15 cellular contexts compared by ENCODE assay signal in the genomic region with DNA sequence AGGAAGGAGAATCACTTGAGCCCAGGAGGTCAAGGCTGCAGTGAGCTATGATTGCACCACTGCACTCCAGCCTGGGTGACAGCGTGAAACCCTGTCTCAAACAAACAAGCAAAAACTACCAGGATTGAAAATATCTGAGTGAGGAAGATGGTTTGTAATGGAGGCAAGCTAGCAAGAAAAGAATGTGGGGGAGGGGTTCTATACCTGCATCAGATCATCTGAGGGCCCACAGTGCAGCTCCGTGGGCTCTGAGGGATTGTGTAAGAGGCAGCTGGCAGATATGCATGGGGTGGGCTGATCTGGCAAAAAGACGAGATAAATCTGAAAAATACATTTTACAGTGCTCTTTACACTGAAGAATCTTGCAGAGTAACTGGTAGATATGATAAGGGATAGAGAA. TPM values are rescaled to one million over a fixed set of nuclear protein-coding genes. Genes with fewer than 3 reads are reported as not detected.
A peak's percentile ranks its signal among the peaks of the same experiment; 100 is the strongest.
DNase-seq lines count a peak whose midpoint lies in the region; ATAC-seq lines count a peak whose summit lies in the region.
"Had no signal": no experiment of that assay in that cellular context is flagged by ENCODE, and none has a peak within 500 bp of the region (broad histone marks: within the 10 kb centered on the region; RNA-seq: fewer than 3 reads in every experiment).

No MANE protein-coding gene starts in this region.

- no peaks in the 10 kb centered on the region for H3K9me2 ChIP-seq in Karpas-422 (replicated peaks; ENCODE audit: insufficient read depth, low read length)

- H3K4me3 ChIP-seq in Karpas-422 (ENCODE audit: low read length) = peak overlapping the region; percentile 64
- H3K4me3 ChIP-seq: A549, testis had no signal

- peaks cover 82% of the 10 kb centered on the region for H3K4me1 ChIP-seq in Karpas-422 (ENCODE audit: low read length)

- no peak for DNase-seq in activated CD4-positive, alpha-beta T cell treated with anti-CD3 and anti-CD28 coated beads, Interleukin-2, amount 10 ng/mL, durations not matched to agents 7 days and 5 days
- no peak for DNase-seq in activated CD4-positive, alpha-beta T cell treated with anti-CD3 and anti-CD28 coated beads, Interleukin-2, amount 50 U/mL, for 48 hours
- DNase-seq in Karpas-422 (peak; percentile 79), NCI-H187 treated with DMSO at 0.1 percent for 48 hours (lab: John Stamatoyannopoulos, UW) (no peak)
- no peak for DNase-seq in activated T-helper 2 cell treated with anti-CD3 and anti-CD28 coated beads, Interferon-gamma antibody, Interleukin-2, Interleukin-4, amounts not matched to agents 10 μg/mL and 5 μg/mL and 100 μg/mL, durations not matched to agents 14 hours and 24 hours and 36 hours (ENCODE audit: low spot score)
- DNase-seq in natural killer cell treated with Interleukin-12 subunit alpha and Interleukin-12 subunit beta and Interleukin-15 and Interleukin-18, amount 100 ng/mL, for 72 hours (ENCODE audit: low spot score) = no peak
- DNase-seq: Calu3, foreskin keratinocyte, MV-4-11, NCI-H748 treated with DMSO at 0.1 percent for 48 hours, T-helper 9 cell, testis had no signal

- peaks cover 92% of the 10 kb centered on the region for H3K4me1 Mint-ChIP-seq in activated CD4-positive, alpha-beta T cell treated with anti-CD3 and anti-CD28 coated beads, Interleukin-2, amount 10 ng/mL, durations not matched to agents 7 days and 5 days
- H3K4me1 Mint-ChIP-seq in activated T-helper 2 cell treated with anti-CD3 and anti-CD28 coated beads, Interferon-gamma antibody, Interleukin-2, Interleukin-4, amounts not matched to agents 10 μg/mL and 5 μg/mL and 100 μg/mL, durations not matched to agents 14 hours and 24 hours and 36 hours (ENCODE audit: low read depth) = peaks cover 76% of the 10 kb centered on the region
- peaks cover 75 to 76% of the 10 kb centered on the region in 2 donors for H3K4me1 Mint-ChIP-seq in natural killer cell treated with Interleukin-12 subunit alpha and Interleukin-12 subunit beta and Interleukin-15 and Interleukin-18, amount 100 ng/mL, for 72 hours (ENCODE audit: low read depth in 2 of 2)

- H3K79me2 ChIP-seq in Karpas-422 (ENCODE audit: low read length) = no peaks in the 10 kb centered on the region

- no peaks in the 10 kb centered on the region for H3K27me3 ChIP-seq in Karpas-422 (ENCODE audit: low read length)
- H3K27me3 ChIP-seq: foreskin keratinocyte, testis had no signal

- CTCF ChIA-PET in activated CD4-positive, alpha-beta T cell treated with anti-CD3 and anti-CD28 coated beads, Interleukin-2, amount 10 ng/mL, durations not matched to agents 7 days and 5 days (lab: Charles Lee) = interaction anchor here (1.3 to 4.6 kb wide), 7 partner anchors 12 to 117 kb away, joined by 3 to 20 read pairs (median 5); no protein-coding TSS in a partner anchor

- H3K9me3 ChIP-seq in Karpas-422 (ENCODE audit: low read length) = no peaks in the 10 kb centered on the region
- H3K9me3 ChIP-seq: testis had no signal

- intact Hi-C loops in activated T-helper 2 cell treated with anti-CD3 and anti-CD28 coated beads, Interferon-gamma antibody, Interleukin-2, Interleukin-4, amounts not matched to agents 10 μg/mL and 5 μg/mL and 100 μg/mL, durations not matched to agents 14 hours and 24 hours and 36 hours (cut with micrococcal nuclease) = loop anchor here (5.0 kb wide), 2 partner anchors 329 to 609 kb away; a partner anchor contains a TSS

- peak overlapping the region; percentile 100 for H3K27ac ChIP-seq in Karpas-422 (ENCODE audit: low read length)
- H3K27ac ChIP-seq: foreskin keratinocyte, testis had no signal

- peaks cover 22% of the 10 kb centered on the region for H3K36me3 Mint-ChIP-seq in activated CD4-positive, alpha-beta T cell treated with anti-CD3 and anti-CD28 coated beads, Interleukin-2, amount 10 ng/mL, durations not matched to agents 7 days and 5 days (ENCODE audit: low read depth)
- peaks cover 12% of the 10 kb centered on the region for H3K36me3 Mint-ChIP-seq in activated T-helper 2 cell treated with anti-CD3 and anti-CD28 coated beads, Interferon-gamma antibody, Interleukin-2, Interleukin-4, amounts not matched to agents 10 μg/mL and 5 μg/mL and 100 μg/mL, durations not matched to agents 14 hours and 24 hours and 36 hours (ENCODE audit: low read depth)
- H3K36me3 Mint-ChIP-seq in natural killer cell treated with Interleukin-12 subunit alpha and Interleukin-12 subunit beta and Interleukin-15 and Interleukin-18, amount 100 ng/mL, for 72 hours = peaks cover 15% of the 10 kb centered on the region

- peak overlapping the region; percentile 84 for H3K9ac ChIP-seq in Karpas-422 (ENCODE audit: low read length)

- no peaks in the 10 kb centered on the region for H3K27me3 Mint-ChIP-seq in activated CD4-positive, alpha-beta T cell treated with anti-CD3 and anti-CD28 coated beads, Interleukin-2, amount 10 ng/mL, durations not matched to agents 7 days and 5 days
- H3K27me3 Mint-ChIP-seq in activated T-helper 2 cell treated with anti-CD3 and anti-CD28 coated beads, Interferon-gamma antibody, Interleukin-2, Interleukin-4, amounts not matched to agents 10 μg/mL and 5 μg/mL and 100 μg/mL, durations not matched to agents 14 hours and 24 hours and 36 hours (ENCODE audit: low read depth) = no peaks in the 10 kb centered on the region
- H3K27me3 Mint-ChIP-seq in natural killer cell treated with Interleukin-12 subunit alpha and Interleukin-12 subunit beta and Interleukin-15 and Interleukin-18, amount 100 ng/mL, for 72 hours = no peaks in the 10 kb centered on the region

- no peak for ATAC-seq in natural killer cell treated with Interleukin-12 subunit alpha and Interleukin-12 subunit beta and Interleukin-15 and Interleukin-18, amount 100 ng/mL, for 72 hours
- ATAC-seq in HG03097 (IDR thresholded peaks at IDR 0.05; ENCODE audit: low FRiP score, unreplicated experiment) = no peak
- ATAC-seq in activated CD4-positive, CD25-positive, alpha-beta regulatory T cell treated with anti-CD3 and anti-CD28 coated beads, Interleukin-2, amount 50 U/mL, for 24 hours = no peak
- ATAC-seq: A549, foreskin keratinocyte had no signal

- H3K4me2 ChIP-seq in Karpas-422 (ENCODE audit: low read depth, low read length, poor library complexity, severe bottlenecking) = peak overlapping the region; percentile 86
- H3K4me2 ChIP-seq: A549 had no signal

- H4K20me1 ChIP-seq in Karpas-422 (ENCODE audit: insufficient read depth, low read depth, low read length) = no peaks in the 10 kb centered on the region

- H3K27ac Mint-ChIP-seq in activated CD4-positive, alpha-beta T cell treated with anti-CD3 and anti-CD28 coated beads, Interleukin-2, amount 10 ng/mL, durations not matched to agents 7 days and 5 days = peak overlapping the region; percentile 99
- peak overlapping the region; percentile 24 for H3K27ac Mint-ChIP-seq in activated T-helper 2 cell treated with anti-CD3 and anti-CD28 coated beads, Interferon-gamma antibody, Interleukin-2, Interleukin-4, amounts not matched to agents 10 μg/mL and 5 μg/mL and 100 μg/mL, durations not matched to agents 14 hours and 24 hours and 36 hours
- H3K27ac Mint-ChIP-seq in natural killer cell treated with Interleukin-12 subunit alpha and Interleukin-12 subunit beta and Interleukin-15 and Interleukin-18, amount 100 ng/mL, for 72 hours = peak overlapping the region; percentile 86 to 97

- peaks cover 10% of the 10 kb centered on the region for H3K9me3 Mint-ChIP-seq in activated CD4-positive, alpha-beta T cell treated with anti-CD3 and anti-CD28 coated beads, Interleukin-2, amount 10 ng/mL, durations not matched to agents 7 days and 5 days
- peaks cover 12% of the 10 kb centered on the region for H3K9me3 Mint-ChIP-seq in activated T-helper 2 cell treated with anti-CD3 and anti-CD28 coated beads, Interferon-gamma antibody, Interleukin-2, Interleukin-4, amounts not matched to agents 10 μg/mL and 5 μg/mL and 100 μg/mL, durations not matched to agents 14 hours and 24 hours and 36 hours
- peaks cover 4% of the 10 kb centered on the region for H3K9me3 Mint-ChIP-seq in natural killer cell treated with Interleukin-12 subunit alpha and Interleukin-12 subunit beta and Interleukin-15 and Interleukin-18, amount 100 ng/mL, for 72 hours

- H3K4me3 Mint-ChIP-seq in activated CD4-positive, alpha-beta T cell treated with anti-CD3 and anti-CD28 coated beads, Interleukin-2, amount 10 ng/mL, durations not matched to agents 7 days and 5 days = peak overlapping the region; percentile 33
- peak overlapping the region; percentile 13 for H3K4me3 Mint-ChIP-seq in activated T-helper 2 cell treated with anti-CD3 and anti-CD28 coated beads, Interferon-gamma antibody, Interleukin-2, Interleukin-4, amounts not matched to agents 10 μg/mL and 5 μg/mL and 100 μg/mL, durations not matched to agents 14 hours and 24 hours and 36 hours (ENCODE audit: low read depth)
- H3K4me3 Mint-ChIP-seq in natural killer cell treated with Interleukin-12 subunit alpha and Interleukin-12 subunit beta and Interleukin-15 and Interleukin-18, amount 100 ng/mL, for 72 hours = peak overlapping the region; percentile 83

- H3K36me3 ChIP-seq in Karpas-422 (ENCODE audit: insufficient read depth, low read length) = no peaks in the 10 kb centered on the region

- H2AFZ ChIP-seq in Karpas-422 (ENCODE audit: low read length) = no peak overlapping the region

- POLR2A ChIA-PET in activated CD4-positive, alpha-beta T cell treated with anti-CD3 and anti-CD28 coated beads, Interleukin-2, amount 10 ng/mL, durations not matched to agents 7 days and 5 days (lab: Charles Lee) = no interaction called here

RNA-seq across cellular contexts. Expression of a gene that starts 28.9 kb away (rescaled TPM):
- not detected for total RNA-seq in activated CD4-positive, alpha-beta T cell treated with anti-CD3 and anti-CD28 coated beads, Interleukin-2, amount 10 ng/mL, durations not matched to agents 7 days and 5 days
- total RNA-seq in Karpas-422 (2014; rRNA removed; shearing (Covaris generic); ENCODE audit: low replicate concordance) = 0.15 and 0.25 TPM in 2 replicates
- not detected in 2 replicates for total RNA-seq in activated T-helper 2 cell treated with anti-CD3 and anti-CD28 coated beads, Interferon-gamma antibody, Interleukin-2, Interleukin-4, amounts not matched to agents 10 μg/mL and 5 μg/mL and 100 μg/mL, durations not matched to agents 14 hours and 24 hours and 36 hours
- not detected for total RNA-seq in natural killer cell treated with Interleukin-12 subunit alpha and Interleukin-12 subunit beta and Interleukin-15 and Interleukin-18, amount 100 ng/mL, for 72 hours
- total RNA-seq: Calu3, foreskin keratinocyte had no signal

Comparison
In these comparisons a context has a peak if more than half of its experiments do, and no peak if none do; other contexts are left out.
1. H3K27ac Mint-ChIP-seq: peak in every context shown above with its lines; median percentile 99 in activated CD4-positive, alpha-beta T cell treated with anti-CD3 and anti-CD28 coated beads, Interleukin-2, amount 10 ng/mL, durations not matched to agents 7 days and 5 days; 92 in natural killer cell treated with Interleukin-12 subunit alpha and Interleukin-12 subunit beta and Interleukin-15 and Interleukin-18, amount 100 ng/mL, for 72 hours; 24 in activated T-helper 2 cell treated with anti-CD3 and anti-CD28 coated beads, Interferon-gamma antibody, Interleukin-2, Interleukin-4, amounts not matched to agents 10 μg/mL and 5 μg/mL and 100 μg/mL, durations not matched to agents 14 hours and 24 hours and 36 hours.
2. H3K4me3 Mint-ChIP-seq: peak in every context shown above with its lines; median percentile 83 in natural killer cell treated with Interleukin-12 subunit alpha and Interleukin-12 subunit beta and Interleukin-15 and Interleukin-18, amount 100 ng/mL, for 72 hours; 33 in activated CD4-positive, alpha-beta T cell treated with anti-CD3 and anti-CD28 coated beads, Interleukin-2, amount 10 ng/mL, durations not matched to agents 7 days and 5 days; 13 in activated T-helper 2 cell treated with anti-CD3 and anti-CD28 coated beads, Interferon-gamma antibody, Interleukin-2, Interleukin-4, amounts not matched to agents 10 μg/mL and 5 μg/mL and 100 μg/mL, durations not matched to agents 14 hours and 24 hours and 36 hours.